32 cellular contexts compared by ENCODE assay signal in the genomic region with DNA sequence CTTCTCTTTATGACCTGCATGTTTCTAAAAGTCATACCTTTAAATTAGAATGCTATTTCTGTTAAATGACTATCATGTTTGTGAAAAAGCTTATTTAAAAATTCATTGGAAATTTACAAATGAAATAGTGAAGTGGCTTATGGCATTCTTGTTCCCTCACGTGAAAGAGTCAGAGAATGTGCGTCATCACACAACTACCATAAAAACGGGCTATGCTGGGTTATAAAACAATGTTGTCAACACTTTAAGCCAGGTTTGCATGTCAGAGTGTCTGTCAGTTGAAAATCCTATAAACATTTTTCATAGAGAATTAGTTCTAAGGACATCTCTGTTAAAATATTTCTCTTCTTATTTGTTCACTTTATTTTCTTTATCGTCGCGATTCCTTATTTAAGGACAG.
"Had no signal": no experiment of that assay in that cellular context is flagged by ENCODE, and none has a peak within 500 bp of the region (broad histone marks: within the 10 kb centered on the region; RNA-seq: fewer than 3 reads in every experiment).

No MANE protein-coding gene starts in this region.

- FAIRE-seq: bronchial epithelial cell, TTC549 had no signal

- H3K36me3 ChIP-seq: adrenal gland, ascending aorta, cardiac muscle cell had no signal

- H3K27ac ChIP-seq: adrenal gland, ascending aorta, cardiac muscle cell, VCaP had no signal

- H3K4me3 ChIP-seq: adrenal gland, ascending aorta, cardiac muscle cell had no signal

- H3K27me3 ChIP-seq: adrenal gland, ascending aorta, cardiac muscle cell had no signal

- H3K4me1 ChIP-seq: adrenal gland, ascending aorta had no signal

- DNase-seq: activated B cell treated with CpG ODN at 0.5 μM for 24 hours; activated CD4-positive, alpha-beta memory T cell treated with anti-CD3 and anti-CD28 coated beads for 36 hours; activated CD4-positive, alpha-beta T cell treated with anti-CD3 and anti-CD28 coated beads for 4 hours; activated CD4-positive, alpha-beta T cell treated with anti-CD3 and anti-CD28 coated beads, Interleukin-2, amount 10 ng/mL, durations not matched to agents 24 days and 14 days; activated CD4-positive, alpha-beta T cell treated with anti-CD3 and anti-CD28 coated beads, Interleukin-2, amount 50 U/mL, for 1 hour; activated CD4-positive, alpha-beta T cell treated with anti-CD3 and anti-CD28 coated beads, Interleukin-2, amount 50 U/mL, for 4 hours; activated CD4-positive, CD25-positive, alpha-beta regulatory T cell treated with anti-CD3 and anti-CD28 coated beads, Interleukin-2, amount 50 U/mL, for 72 hours; activated CD8-positive, alpha-beta memory T cell treated with anti-CD3 and anti-CD28 coated beads, Interleukin-2, amount 50 U/mL, for 48 hours; activated CD8-positive, alpha-beta T cell treated with anti-CD3 and anti-CD28 coated beads for 36 hours; activated effector memory CD4-positive, alpha-beta T cell treated with anti-CD3 and anti-CD28 coated beads, Interleukin-2, amount 50 U/mL, for 16 hours; activated gamma-delta T cell treated with Interleukin-2 at 50 U/mL for 16 hours; activated naive CD4-positive, alpha-beta T cell; activated naive CD4-positive, alpha-beta T cell treated with anti-CD3 and anti-CD28 coated beads for 36 hours; activated naive CD4-positive, alpha-beta T cell treated with anti-CD3 and anti-CD28 coated beads, Interleukin-2, amount 50 U/mL, for 16 hours; activated naive CD8-positive, alpha-beta T cell treated with anti-CD3 and anti-CD28 coated beads for 36 hours; activated T-cell treated with anti-CD3 and anti-CD28 coated beads, Interleukin-2, amount 50 U/mL, for 24 hours; activated T-cell treated with anti-CD3 and anti-CD28 coated beads, Interleukin-2, amount 50 U/mL, for 48 hours; adrenal gland; amygdala; anterior cingulate cortex; caudate nucleus; cerebellar nuclear complex; SW 1271; T-helper 1 cell; T-helper 2 cell; T-helper 9 cell had no signal

- ATAC-seq: activated CD8-positive, alpha-beta T cell treated with anti-CD3 and anti-CD28 coated beads for 36 hours; activated naive CD4-positive, alpha-beta T cell treated with anti-CD3 and anti-CD28 coated beads, Interleukin-2, amount 50 U/mL, for 72 hours had no signal

- H3K9me3 ChIP-seq: adrenal gland, ascending aorta had no signal
